Comparison of ENCODE assay signal across 8 cellular contexts in genomic region chr3:143118630-143119008, GRCh38. TPM values are rescaled to one million over a fixed set of nuclear protein-coding genes. Genes with fewer than 3 reads are reported as not detected.
A peak's percentile ranks its signal among the peaks of the same experiment; 100 is the strongest.
DNase-seq lines count a peak whose midpoint lies in the region; ATAC-seq and TF ChIP-seq lines count a peak whose summit lies in the region.

No MANE protein-coding gene starts in this region.

- H3K79me2 ChIP-seq in MM.1S (ENCODE audit: low read length), result no peaks in the 10 kb centered on the region
- H3K79me2 ChIP-seq in neural progenitor cell (ENCODE audit: low read depth), result no peaks in the 10 kb centered on the region

- no peaks in the 10 kb centered on the region for H3F3A ChIP-seq in MM.1S (ENCODE audit: insufficient read depth, low read length)
- peaks cover 6% of the 10 kb centered on the region for H3F3A ChIP-seq in neural progenitor cell (ENCODE audit: low read depth)

- H3K9me3 Mint-ChIP-seq in CD4-positive, alpha-beta memory T cell, result no peaks in the 10 kb centered on the region
- H3K9me3 Mint-ChIP-seq in neural progenitor cell, result no peaks in the 10 kb centered on the region

- H4K20me1 ChIP-seq in MM.1S (ENCODE audit: insufficient read depth, low read length) (no peaks in the 10 kb centered on the region), neural progenitor cell (ENCODE audit: low read depth) (peaks cover 3% of the 10 kb centered on the region)

- H3K27me3 ChIP-seq in CD4-positive, alpha-beta memory T cell (ENCODE audit: insufficient read depth, low read length), result no peaks in the 10 kb centered on the region
- H3K27me3 ChIP-seq in MM.1S (replicated peaks; ENCODE audit: insufficient read depth, low read length) (0 out of 2 replicates have a peak, but pooled peaks cover 4% of the 10 kb centered on the region), neural progenitor cell (peaks cover 36% of the 10 kb centered on the region)
- no peaks in the 10 kb centered on the region for H3K27me3 ChIP-seq in effector memory CD4-positive, alpha-beta T cell (replicated peaks; ENCODE audit: control insufficient read depth, insufficient read depth, low read length, poor library complexity, severe bottlenecking)

- ATAC-seq in GM19467 (IDR thresholded peaks at IDR 0.05; ENCODE audit: unreplicated experiment), result no peak

- intact Hi-C loops in CD4-positive, alpha-beta memory T cell (cut with micrococcal nuclease), result loop anchor here (2.0 to 5.0 kb wide), 2 partner anchors 118 to 854 kb away; partner anchors contain the start of genes DIPK2A and U2SURP

- H2AFZ ChIP-seq in MM.1S (ENCODE audit: low read length) (peak overlapping the region; percentile 92), neural progenitor cell (replicated peaks) (peak overlapping the region; percentile 94)

- CTCF ChIA-PET in CD4-positive, alpha-beta memory T cell (lab: Charles Lee; ENCODE audit: partially characterized antibody), result interaction anchor here (0.7 kb wide), 1 partner anchor 556 kb away, joined by 4 read pairs; no protein-coding TSS in a partner anchor

- peaks cover 16 to 32% (median 21%) of the 10 kb centered on the region in 4 donors for H3K4me1 Mint-ChIP-seq in CD4-positive, alpha-beta memory T cell
- H3K4me1 Mint-ChIP-seq in neural progenitor cell, result peaks cover 14% of the 10 kb centered on the region

- POLR2A ChIA-PET in CD4-positive, alpha-beta memory T cell (lab: Charles Lee; ENCODE audit: partially characterized antibody), result no interaction called here

- H3K36me3 Mint-ChIP-seq in CD4-positive, alpha-beta memory T cell, result peaks cover 0 to 3% of the 10 kb centered on the region in 2 donors
- peaks cover 7% of the 10 kb centered on the region for H3K36me3 Mint-ChIP-seq in neural progenitor cell

- no peaks in the 10 kb centered on the region for H3K9me3 ChIP-seq in CD4-positive, alpha-beta memory T cell (ENCODE audit: control insufficient read depth in 1 of 2, low read length in 2 of 2)
- H3K9me3 ChIP-seq in MM.1S (replicated peaks; ENCODE audit: insufficient read depth, low read length) (no peaks in the 10 kb centered on the region), neural progenitor cell (ENCODE audit: low read depth) (no peaks in the 10 kb centered on the region)
- H3K9me3 ChIP-seq in effector memory CD4-positive, alpha-beta T cell (ENCODE audit: control insufficient read depth, low read length), result no peaks in the 10 kb centered on the region

- TF ChIP-seq CTCF in MM.1S (IDR thresholded peaks at IDR 0.05; ENCODE audit: low read length) (no peak), neural progenitor cell (IDR thresholded peaks at IDR 0.05) (no peak)

- no peaks in the 10 kb centered on the region for H3K36me3 ChIP-seq in CD4-positive, alpha-beta memory T cell (ENCODE audit: insufficient read depth, low read length)
- H3K36me3 ChIP-seq in MM.1S (replicated peaks; ENCODE audit: insufficient read depth, low read length) (no peaks in the 10 kb centered on the region), neural progenitor cell (no peaks in the 10 kb centered on the region)
- H3K36me3 ChIP-seq in effector memory CD4-positive, alpha-beta T cell (ENCODE audit: control insufficient read depth, insufficient read depth, low read length), result no peaks in the 10 kb centered on the region

- H3K4me2 ChIP-seq in MM.1S (ENCODE audit: low read depth, low read length) (peak overlapping the region; percentile 81), neural progenitor cell (peak overlapping the region; percentile 97)

- H3K9me2 ChIP-seq in MM.1S (replicated peaks; ENCODE audit: insufficient read depth, low read length), result no peaks in the 10 kb centered on the region

- DNase-seq in CD4-positive, alpha-beta memory T cell, result no peak
- DNase-seq in MM.1S (no peak), neural progenitor cell (ENCODE audit: low spot score) (peak; percentile 24), iPS-NIHi7 (ENCODE audit: extremely low spot score) (no peak), NCI-H2107 (lab: John Stamatoyannopoulos, UW) (no peak), HuH-7 (ENCODE audit: low spot score) (no peak)
- no peak for DNase-seq in effector memory CD4-positive, alpha-beta T cell

- H3K9ac ChIP-seq in MM.1S (ENCODE audit: low read length) (peak overlapping the region; percentile 4; the same call in 1 of the 2 replicates), neural progenitor cell (no peak overlapping the region)

- peaks cover 15% of the 10 kb centered on the region for H3K4me1 ChIP-seq in CD4-positive, alpha-beta memory T cell (ENCODE audit: insufficient read depth, low read length)
- no peaks in the 10 kb centered on the region for H3K4me1 ChIP-seq in MM.1S (ENCODE audit: low read length)
- no peaks in the 10 kb centered on the region for H3K4me1 ChIP-seq in effector memory CD4-positive, alpha-beta T cell (ENCODE audit: control insufficient read depth, insufficient read depth, low read length, poor library complexity, severe bottlenecking)
- H3K4me1 ChIP-seq in neural progenitor cell, result no peaks in the 10 kb centered on the region

- H3K27me3 Mint-ChIP-seq in CD4-positive, alpha-beta memory T cell, result peaks cover 0 to 14% of the 10 kb centered on the region in 2 donors
- H3K27me3 Mint-ChIP-seq in neural progenitor cell (ENCODE audit: insufficient read depth, low read depth), result peaks cover 16% of the 10 kb centered on the region

- H3K4me3 Mint-ChIP-seq in CD4-positive, alpha-beta memory T cell, result peak overlapping the region; percentile 85 to 94 (median 90)
- peak overlapping the region; percentile 93 for H3K4me3 Mint-ChIP-seq in neural progenitor cell

- peak overlapping the region; percentile 42 to 77 (median 61) for H3K27ac Mint-ChIP-seq in CD4-positive, alpha-beta memory T cell
- H3K27ac Mint-ChIP-seq in neural progenitor cell, result no peak overlapping the region

- H3K27ac ChIP-seq in CD4-positive, alpha-beta memory T cell (ENCODE audit: low read depth, low read length), result no peak overlapping the region
- H3K27ac ChIP-seq in MM.1S (ENCODE audit: low read length) (no peak overlapping the region), neural progenitor cell (no peak overlapping the region)
- H3K27ac ChIP-seq in effector memory CD4-positive, alpha-beta T cell (ENCODE audit: insufficient read depth, low read length, poor library complexity, severe bottlenecking), result no peak overlapping the region

- H3K4me3 ChIP-seq in CD4-positive, alpha-beta memory T cell (ENCODE audit: low read length in 2 of 2), result peak overlapping the region; percentile 68 to 76
- peak overlapping the region; percentile 68 for H3K4me3 ChIP-seq in MM.1S (ENCODE audit: low read length)
- peak overlapping the region; percentile 82 for H3K4me3 ChIP-seq in effector memory CD4-positive, alpha-beta T cell (ENCODE audit: insufficient read depth, low read depth, low read length, poor library complexity, severe bottlenecking)
- peak overlapping the region; percentile 78 for H3K4me3 ChIP-seq in neural progenitor cell

RNA-seq across cellular contexts. Expression of gene CHST2, which starts 1.0 kb away (rescaled TPM):
- 1 to 10 TPM; 1.1 TPM for total RNA-seq in CD4-positive, alpha-beta memory T cell
- 1 to 10 TPM in 1 of 2 donors, under 1 TPM in 1; 0.71 to 2.9 TPM for polyA plus RNA-seq in CD4-positive, alpha-beta memory T cell
- 5.9 and 10.3 TPM in 2 replicates for total RNA-seq in neural progenitor cell (ENCODE audit: low replicate concordance)
